Comparison of ENCODE assay signal across 3 cellular contexts in genomic region chr6:29905286-29905685, GRCh38.
"Had no signal": no experiment of that assay in that cellular context is flagged by ENCODE, and none has a peak within 500 bp of the region (broad histone marks: within the 10 kb centered on the region; RNA-seq: fewer than 3 reads in every experiment).

No MANE protein-coding gene starts in this region.

- ATAC-seq: GM12878 had no signal

- H3K4me3 ChIP-seq: GM12878 had no signal

- DNase-seq: GDM1, GF-D8 had no signal
